In the genomic region with DNA sequence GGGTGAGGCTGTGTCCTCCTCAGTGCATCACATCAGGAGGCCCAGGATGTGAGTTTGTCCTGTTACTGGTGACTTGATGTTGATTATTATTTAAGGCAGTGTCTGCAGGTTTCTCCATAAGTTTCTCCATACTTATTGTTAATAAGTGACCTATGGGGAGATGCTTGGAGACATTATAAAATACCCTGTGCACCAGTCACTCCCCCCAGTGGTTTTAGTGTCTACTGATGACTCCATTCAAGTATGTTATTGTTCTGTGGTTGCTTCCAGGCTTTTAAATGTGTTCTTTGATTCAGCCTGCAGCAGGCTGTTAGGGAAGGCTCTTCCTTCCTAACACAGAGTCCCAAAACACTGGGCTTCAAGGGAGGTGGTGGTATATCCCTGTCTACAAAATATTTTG, we compare ENCODE assay signal across 19 cellular contexts. TPM values are rescaled to one million over a fixed set of nuclear protein-coding genes. Genes with fewer than 3 reads are reported as not detected.
"Had no signal": no experiment of that assay in that cellular context is flagged by ENCODE, and none has a peak within 500 bp of the region (broad histone marks: within the 10 kb centered on the region; RNA-seq: fewer than 3 reads in every experiment).

No MANE protein-coding gene starts in this region.

- H3K27ac ChIP-seq: hepatocyte, lower lobe of right lung, prostate gland had no signal

- H3K27me3 ChIP-seq: hepatocyte had no signal

- H3K4me1 ChIP-seq: prostate gland had no signal

- H3K9me3 ChIP-seq: lower lobe of right lung, prostate gland had no signal

- ATAC-seq: left cardiac atrium, lower lobe of right lung had no signal

- H3K4me3 ChIP-seq: hepatocyte, lower lobe of right lung, prostate gland had no signal

- DNase-seq: activated CD4-positive, alpha-beta T cell treated with anti-CD3 and anti-CD28 coated beads, Interleukin-2, amount 50 U/mL, for 1 hour; activated CD8-positive, alpha-beta memory T cell treated with anti-CD3 and anti-CD28 coated beads for 24 hours; activated gamma-delta T cell treated with Interleukin-2 at 50 U/mL for 16 hours; amniotic stem cell; cerebellar nuclear complex; erythroblast; left cardiac atrium; lower lobe of right lung; midbrain; stimulated activated CD4-positive, alpha-beta T cell treated with anti-CD3 and anti-CD28 coated beads, Interleukin-12 subunit alpha, Interleukin-12 subunit beta, amount 100 ng/mL, for 4 hours; T-helper 9 cell had no signal

- H3K36me3 ChIP-seq: lower lobe of right lung, prostate gland had no signal

RNA-seq across cellular contexts. Expression of a gene that starts 36.5 kb away (rescaled TPM):
- total RNA-seq: dermis microvascular lymphatic vessel endothelial cell, left cardiac atrium, lower lobe of right lung, myocyte, omental fat pad, urinary bladder had no signal
- polyA plus RNA-seq: hepatocyte, neural cell, urinary bladder had no signal

RNA-seq across cellular contexts. Expression of a gene that starts 46.7 kb away (rescaled TPM):
- total RNA-seq: dermis microvascular lymphatic vessel endothelial cell, endodermal cell, hepatocyte, left cardiac atrium, lower lobe of right lung, myocyte, prostate gland, urinary bladder had no signal
- polyA plus RNA-seq: hepatocyte, neural cell, urinary bladder had no signal
